ENCODE assay signal across 1 cellular context in genomic region chr1:9129391-9130041, GRCh38.
TF ChIP-seq lines count a peak whose summit lies in the region.

No MANE protein-coding gene starts in this region.

TF ChIP-seq in HEK293, 187 proteins besides CTCF, POLR2A, EP300 and RAD21 (continued from another document and continues in another):
- no peak for TF ChIP-seq TCF7L2 (IDR thresholded peaks at IDR 0.05; ENCODE audit: borderline replicate concordance, low read depth, low read length)
- TF ChIP-seq WT1 (tag by site-specific recombination; IDR thresholded peaks at IDR 0.05): no peak
- TF ChIP-seq PRDM2 (tag by site-specific recombination; IDR thresholded peaks at IDR 0.05; ENCODE audit: borderline replicate concordance): no peak
- no peak for TF ChIP-seq ZNF280C (tag by site-specific recombination; IDR thresholded peaks at IDR 0.05)
- no peak for TF ChIP-seq ZNF223 (tag by site-specific recombination; IDR thresholded peaks at IDR 0.05)
- TF ChIP-seq RBAK (tag by site-specific recombination; IDR thresholded peaks at IDR 0.05): no peak
- no peak for TF ChIP-seq SP7 (tag by site-specific recombination; IDR thresholded peaks at IDR 0.05)
- TF ChIP-seq OVOL3 (tag by site-specific recombination; IDR thresholded peaks at IDR 0.05): no peak
- no peak for TF ChIP-seq ZFP69B (tag by site-specific recombination; IDR thresholded peaks at IDR 0.05)
- TF ChIP-seq ZNF391 (tag by site-specific recombination; IDR thresholded peaks at IDR 0.05; ENCODE audit: borderline replicate concordance, low read depth): no peak
- no peak for TF ChIP-seq ZNF777 (tag by site-specific recombination; IDR thresholded peaks at IDR 0.05; ENCODE audit: borderline replicate concordance)
- no peak for TF ChIP-seq ZNF639 (tag by site-specific recombination; IDR thresholded peaks at IDR 0.05)
- TF ChIP-seq ZNF747 (tag by site-specific recombination; IDR thresholded peaks at IDR 0.05): no peak
- no peak for TF ChIP-seq HOXA7 (CRISPR knock-in tag; IDR thresholded peaks at IDR 0.05; ENCODE audit: borderline replicate concordance)
- no peak for TF ChIP-seq GLI4 (tag by site-specific recombination; IDR thresholded peaks at IDR 0.05)
- TF ChIP-seq ZNF837 (tag by site-specific recombination; IDR thresholded peaks at IDR 0.05): no peak
- TF ChIP-seq GLIS2 (tag by site-specific recombination; IDR thresholded peaks at IDR 0.05): no peak; the same call in 1 of the 2 replicates
- TF ChIP-seq KLF10 (tag by site-specific recombination; IDR thresholded peaks at IDR 0.05): peak; percentile 85
- no peak for TF ChIP-seq ZNF155 (tag by site-specific recombination; IDR thresholded peaks at IDR 0.05)
- TF ChIP-seq ZNF701 (tag by site-specific recombination; IDR thresholded peaks at IDR 0.05): no peak
- no peak for TF ChIP-seq GFI1B (tag by site-specific recombination; IDR thresholded peaks at IDR 0.05)
- TF ChIP-seq KLF8 (tag by site-specific recombination; IDR thresholded peaks at IDR 0.05): peak; percentile 87
- no peak for TF ChIP-seq ZSCAN30 (tag by site-specific recombination; IDR thresholded peaks at IDR 0.05)
- TF ChIP-seq PRDM1 (tag by site-specific recombination; IDR thresholded peaks at IDR 0.05): no peak
- TF ChIP-seq ZNF311 (tag by site-specific recombination; IDR thresholded peaks at IDR 0.05; ENCODE audit: borderline replicate concordance): no peak
- TF ChIP-seq SP3 (tag by site-specific recombination; IDR thresholded peaks at IDR 0.05): peak; percentile 93
- TF ChIP-seq ZBTB8A (tag by site-specific recombination; IDR thresholded peaks at IDR 0.05): peak; percentile 83
- TF ChIP-seq ZBTB17 (tag by site-specific recombination; IDR thresholded peaks at IDR 0.05): no peak
- TF ChIP-seq ZNF140 (tag by site-specific recombination; IDR thresholded peaks at IDR 0.05): no peak
- TF ChIP-seq OSR2 (tag by site-specific recombination; IDR thresholded peaks at IDR 0.05): no peak
- TF ChIP-seq BCL6B (tag by site-specific recombination; IDR thresholded peaks at IDR 0.05): no peak
- no peak for TF ChIP-seq ZNF596 (tag by site-specific recombination; IDR thresholded peaks at IDR 0.05)
- TF ChIP-seq TRIM28 (IDR thresholded peaks at IDR 0.05; ENCODE audit: borderline replicate concordance, low read length): no peak
- TF ChIP-seq ZFP41 (tag by site-specific recombination; IDR thresholded peaks at IDR 0.05; ENCODE audit: borderline replicate concordance): no peak
- TF ChIP-seq ZNF48 (tag by site-specific recombination; IDR thresholded peaks at IDR 0.05): no peak
- no peak for TF ChIP-seq ZNF121 (tag by site-specific recombination; IDR thresholded peaks at IDR 0.05)
- TF ChIP-seq ZNF560 (tag by site-specific recombination; IDR thresholded peaks at IDR 0.05; ENCODE audit: borderline replicate concordance): no peak
- TF ChIP-seq ZNF174 (tag by site-specific recombination; IDR thresholded peaks at IDR 0.05): no peak
- TF ChIP-seq ZFP37 (tag by site-specific recombination; IDR thresholded peaks at IDR 0.05): no peak
- no peak for TF ChIP-seq ZNF561 (tag by site-specific recombination; IDR thresholded peaks at IDR 0.05; ENCODE audit: borderline replicate concordance)
- TF ChIP-seq IKZF3 (tag by site-specific recombination; IDR thresholded peaks at IDR 0.05): no peak
- TF ChIP-seq KLF17 (tag by site-specific recombination; IDR thresholded peaks at IDR 0.05): no peak; the same call in 1 of the 2 replicates
- peak; percentile 49; the same call in 1 of the 2 replicates for TF ChIP-seq KLF7 (tag by site-specific recombination; IDR thresholded peaks at IDR 0.05; ENCODE audit: borderline replicate concordance)
- TF ChIP-seq KLF9 (tag by site-specific recombination; IDR thresholded peaks at IDR 0.05; ENCODE audit: low read depth): peak; percentile 98
- TF ChIP-seq ZNF621 (tag by site-specific recombination; IDR thresholded peaks at IDR 0.05): no peak
- peak; percentile 80 for TF ChIP-seq PATZ1 (tag by site-specific recombination; IDR thresholded peaks at IDR 0.05)
- no peak for TF ChIP-seq ZNF394 (tag by site-specific recombination; IDR thresholded peaks at IDR 0.05; ENCODE audit: borderline replicate concordance)
- no peak for TF ChIP-seq ZNF169 (tag by site-specific recombination; IDR thresholded peaks at IDR 0.05)
- TF ChIP-seq ZNF112 (tag by site-specific recombination; IDR thresholded peaks at IDR 0.05): no peak
- no peak for TF ChIP-seq ZNF175 (tag by site-specific recombination; IDR thresholded peaks at IDR 0.05)
- no peak for TF ChIP-seq PRDM10 (tag by site-specific recombination; IDR thresholded peaks at IDR 0.05)
